In genomic region chr10:27503498-27504006, GRCh38 we compare ENCODE assay signal across 8 cellular contexts. TPM values are rescaled to one million over a fixed set of nuclear protein-coding genes. Genes with fewer than 3 reads are reported as not detected.
DNase-seq lines count a peak whose midpoint lies in the region; ATAC-seq and TF ChIP-seq lines count a peak whose summit lies in the region.

No MANE protein-coding gene starts in this region.

- intact Hi-C loops in spleen (cut with DNase I; ENCODE audit: low total_unique reads), result no loop called here

- CTCF ChIA-PET in WTC11 (lab: Charles Lee), result interaction anchor here (0.7 to 1.5 kb wide), 3 partner anchors 17 to 57 kb away, joined by 3 to 4 read pairs (median 3); no protein-coding TSS in a partner anchor

- H3K4me3 Mint-ChIP-seq in WTC11, result peak overlapping the region; percentile 97

- in situ Hi-C loops in HAP-1 (cut with MboI; ENCODE audit: low sequenced_read_pairs), result no loop called here

- DNase-seq in HAP-1 (ENCODE audit: low spot score in 2 of 2), result no peak
- no peak for DNase-seq in WTC11 (ENCODE audit: low spot score)
- no peak for DNase-seq in hepatocyte (ENCODE audit: low spot score)
- DNase-seq in spleen, result no peak
- DNase-seq in stimulated activated CD4-positive, alpha-beta T cell treated with anti-CD3 and anti-CD28 coated beads, Interleukin-2, amount 100 ng/mL, for 24 hours, result no peak
- DNase-seq in COR-L47 (lab: John Stamatoyannopoulos, UW), result no peak
- DNase-seq in hepatic stellate cell (ENCODE audit: low spot score), result no peak
- no peak for DNase-seq in NCI-H1092 treated with DMSO at 0.1 percent for 48 hours (lab: John Stamatoyannopoulos, UW)

- peaks cover 19% of the 10 kb centered on the region for H3K4me1 Mint-ChIP-seq in WTC11

- peaks cover 36% of the 10 kb centered on the region for H4K20me1 ChIP-seq in hepatocyte (ENCODE audit: insufficient read depth, poor library complexity, severe bottlenecking)

- H3K27me3 ChIP-seq in HAP-1 (ENCODE audit: low read depth) (no peaks in the 10 kb centered on the region), hepatocyte (no peaks in the 10 kb centered on the region), spleen (replicated peaks in 1 of 7) (no peaks in the 10 kb centered on the region)

- H3K4me1 ChIP-seq in HAP-1 (peaks cover 16% of the 10 kb centered on the region), hepatocyte (ENCODE audit: insufficient read depth) (peaks cover 16% of the 10 kb centered on the region), spleen (peaks cover 20 to 47% (median 38%) of the 10 kb centered on the region in 6 donors)

- H3K4me2 ChIP-seq in hepatocyte, result peak overlapping the region; percentile 71

- ATAC-seq in WTC11, result no peak

- H3K9me3 ChIP-seq in HAP-1 (no peaks in the 10 kb centered on the region), hepatocyte (ENCODE audit: low read depth) (no peaks in the 10 kb centered on the region), spleen (peaks cover 0 to under 1% (median 0%) of the 10 kb centered on the region in 8 donors)

- POLR2A ChIA-PET in WTC11 (lab: Charles Lee), result interaction anchor here (0.8 to 1.5 kb wide), 5 partner anchors 16 to 261 kb away, joined by 3 to 5 read pairs (median 3); no protein-coding TSS in a partner anchor

- peak overlapping the region; percentile 66 for H2AFZ ChIP-seq in hepatocyte

- H3K36me3 ChIP-seq in HAP-1 (replicated peaks) (no peaks in the 10 kb centered on the region; the same call in 1 of the 2 replicates), hepatocyte (replicated peaks; ENCODE audit: insufficient read depth, low read depth) (no peaks in the 10 kb centered on the region), spleen (no peaks in the 10 kb centered on the region)

- peaks cover 7% of the 10 kb centered on the region for H3K9me3 Mint-ChIP-seq in WTC11

- H3K4me3 ChIP-seq in HAP-1 (peak overlapping the region; percentile 92), hepatocyte (no peak overlapping the region), spleen (peak overlapping the region in 7 of 8 donors; percentile 5 to 90 (median 66))

- peak overlapping the region; percentile 94 for H3K27ac Mint-ChIP-seq in WTC11

- TF ChIP-seq CTCF in WTC11 (IDR thresholded peaks at IDR 0.05) (no peak), hepatocyte (IDR thresholded peaks at IDR 0.05; ENCODE audit: poor library complexity) (no peak), spleen (IDR thresholded peaks at IDR 0.05 in 8 of 11, conservative IDR thresholded peaks at IDR 0.05 in 3 of 11) (no peak)

- H3K27ac ChIP-seq in hepatocyte, result peak overlapping the region; percentile 18
- peak overlapping the region; percentile 76 to 97 (median 93) for H3K27ac ChIP-seq in spleen

- 41% methylated on average over 4 of the region's 4 CpGs for WGBS in hepatocyte (ENCODE audit: low lambda C conversion rate, missing lambda C conversion rate)
- 41 to 47% (median 43%) methylated on average over 4 of the region's 4 CpGs for WGBS in spleen, 5 donors

- no peaks in the 10 kb centered on the region for H3K36me3 Mint-ChIP-seq in WTC11

- peaks cover 41% of the 10 kb centered on the region for H3K79me2 ChIP-seq in hepatocyte

- no peaks in the 10 kb centered on the region for H3K9me2 ChIP-seq in hepatocyte (replicated peaks; ENCODE audit: insufficient read depth)

- H3K27me3 Mint-ChIP-seq in WTC11 (ENCODE audit: low read depth), result peaks cover 17% of the 10 kb centered on the region

- TF ChIP-seq POLR2A in spleen (IDR thresholded peaks at IDR 0.05), result no peak

TF ChIP-seq in WTC11, 78 proteins besides CTCF, POLR2A, EP300 and RAD21 (continues in another document):
- no peak for TF ChIP-seq ZMAT4 (CRISPR knock-in tag; IDR thresholded peaks at IDR 0.05)
- TF ChIP-seq ZNF281 (CRISPR knock-in tag; IDR thresholded peaks at IDR 0.05), result no peak
- TF ChIP-seq ATF2 (CRISPR knock-in tag; IDR thresholded peaks at IDR 0.05; ENCODE audit: borderline replicate concordance, low read depth), result no peak
- no peak for TF ChIP-seq TEAD4 (CRISPR knock-in tag; IDR thresholded peaks at IDR 0.05)
- TF ChIP-seq ZSCAN18 (CRISPR knock-in tag; IDR thresholded peaks at IDR 0.05), result no peak
- no peak for TF ChIP-seq E2F5 (CRISPR knock-in tag; IDR thresholded peaks at IDR 0.05)
- TF ChIP-seq AFF4 (CRISPR knock-in tag; IDR thresholded peaks at IDR 0.05; ENCODE audit: borderline replicate concordance), result no peak

RNA-seq across cellular contexts. Expression of gene RAB18, which starts 0.6 kb away (rescaled TPM):
- 61.1 to 71.4 TPM (median 65.7 TPM) in 3 replicates for total RNA-seq in WTC11 (2021)
- total RNA-seq in hepatocyte, result 56.2 and 88.5 TPM in 2 replicates
- 129 and 132 TPM in 2 replicates for polyA plus RNA-seq in hepatocyte
- 100 to 1,000 TPM in 3 of 7 donors, 10 to 100 TPM in 4; 43.1 to 104 (median 86.0) TPM for total RNA-seq in spleen
- 10 to 100 TPM; 21.2 to 32.8 (median 31.0) TPM for polyA plus RNA-seq in spleen
